In the genomic region with DNA sequence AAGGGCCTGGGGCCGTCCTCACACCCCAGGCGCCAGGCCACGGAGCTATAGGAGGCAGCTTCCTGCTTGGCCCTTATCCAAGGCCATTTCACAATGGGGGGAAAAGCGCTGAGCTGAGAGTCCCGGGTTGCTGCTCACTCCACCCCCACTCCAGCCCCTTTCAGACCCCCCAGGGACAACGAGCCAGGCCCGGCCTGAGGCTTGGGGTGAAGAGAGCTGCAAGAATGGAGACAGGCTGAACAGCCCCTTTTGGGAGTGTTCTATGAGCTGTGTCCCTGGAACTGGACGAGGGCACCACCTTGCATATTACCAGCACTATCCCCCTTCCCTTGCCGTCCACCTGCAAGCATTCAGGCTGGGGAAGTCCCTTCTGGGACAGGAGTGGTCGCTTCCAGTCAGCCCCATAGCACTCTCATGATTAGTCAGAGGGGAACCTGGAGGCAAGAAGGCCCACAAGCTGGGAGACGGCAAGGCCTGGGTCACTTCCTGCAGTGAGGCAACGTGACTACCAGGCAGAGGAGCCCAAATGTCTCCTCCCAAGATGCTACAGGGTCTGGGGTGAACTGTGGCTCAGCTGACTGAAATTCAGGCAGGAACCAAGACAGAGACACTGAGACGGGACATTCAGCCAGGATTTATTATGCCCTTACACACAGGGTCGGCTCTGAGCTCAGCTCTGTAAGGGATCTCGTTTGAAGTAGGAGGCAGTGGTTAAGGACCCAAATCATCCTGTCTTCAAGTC, we compare ENCODE assay signal across 8 cellular contexts. TPM values are rescaled to one million over a fixed set of nuclear protein-coding genes. Genes with fewer than 3 reads are reported as not detected.
A peak's percentile ranks its signal among the peaks of the same experiment; 100 is the strongest.
DNase-seq lines count a peak whose midpoint lies in the region; ATAC-seq and TF ChIP-seq lines count a peak whose summit lies in the region.

No MANE protein-coding gene starts in this region.

- WGBS in ovary, 3 donors, result 30 to 42% (median 36%) methylated on average over 15 of the region's 15 CpGs

- TF ChIP-seq EP300 in ovary (IDR thresholded peaks at IDR 0.05), result no peak

- 0 out of 2 replicates have a peak overlapping the region, but pooled peaks have one; percentile 3 for H3K9ac ChIP-seq in MM.1S (ENCODE audit: low read length)

- H3F3A ChIP-seq in MM.1S (ENCODE audit: insufficient read depth, low read length), result 0 out of 2 replicates have a peak, but pooled peaks cover 5% of the 10 kb centered on the region

- H3K9me2 ChIP-seq in MM.1S (replicated peaks; ENCODE audit: insufficient read depth, low read length), result no peaks in the 10 kb centered on the region

- peak overlapping the region; percentile 1; the same call in 1 of the 2 replicates for H2AFZ ChIP-seq in MM.1S (ENCODE audit: low read length)

- TF ChIP-seq CTCF in MM.1S (IDR thresholded peaks at IDR 0.05; ENCODE audit: low read length), result no peak
- no peak for TF ChIP-seq CTCF in ovary (IDR thresholded peaks at IDR 0.05)

- H3K27ac ChIP-seq in MM.1S (ENCODE audit: low read length) (peak overlapping the region; percentile 39; the same call in 1 of the 2 replicates), ovary (peak overlapping the region; percentile 5 to 31)

- no peak overlapping the region; the same call in 1 of the 2 replicates for H3K4me2 ChIP-seq in MM.1S (ENCODE audit: low read depth, low read length)

- ATAC-seq in GM21717 (IDR thresholded peaks at IDR 0.05; ENCODE audit: unreplicated experiment) (peak; percentile 65), esophagus mucosa (peak; percentile 57)

- POLR2A ChIA-PET in HEK293T (lab: Yijun Ruan, JAX), result interaction anchor here (0.9 to 2.5 kb wide), 7 partner anchors 8 to 207 kb away, joined by 3 to 9 read pairs (median 3); no protein-coding TSS in a partner anchor

- DNase-seq in EH (ENCODE audit: low read depth) (peak; percentile 77), MM.1S (peak; percentile 63), ovary (peak in 4 of 5 donors; percentile 32 to 57 (median 47)), HEK293T (ENCODE audit: extremely low spot score) (no peak), NCI-H2107 treated with DMSO at 0.1 percent for 48 hours (lab: John Stamatoyannopoulos, UW; ENCODE audit: unreplicated experiment) (no peak)
- DNase-seq in activated CD4-positive, alpha-beta T cell treated with anti-CD3 and anti-CD28 coated beads, Interleukin-2, amount 50 U/mL, for 4 hours, result peak; percentile 38 to 50

- peaks cover 43% of the 10 kb centered on the region for H3K4me1 ChIP-seq in MM.1S (ENCODE audit: low read length)
- peaks cover 19% of the 10 kb centered on the region for H3K4me1 ChIP-seq in ovary (ENCODE audit: insufficient read depth)

- H3K79me2 ChIP-seq in MM.1S (ENCODE audit: low read length), result no peaks in the 10 kb centered on the region

- intact Hi-C loops in ovary (cut with DNase I), result loop anchor here in 3 of 4 donors (5.0 to 10.0 kb wide), 6 partner anchors 60 to 377 kb away; a partner anchor contains a TSS

- no peaks in the 10 kb centered on the region for H4K20me1 ChIP-seq in MM.1S (ENCODE audit: insufficient read depth, low read length)

- no peaks in the 10 kb centered on the region for H3K36me3 ChIP-seq in MM.1S (replicated peaks; ENCODE audit: insufficient read depth, low read length)
- H3K36me3 ChIP-seq in ovary, result no peaks in the 10 kb centered on the region

- H3K9me3 ChIP-seq in MM.1S (replicated peaks; ENCODE audit: insufficient read depth, low read length) (no peaks in the 10 kb centered on the region), ovary (no peaks in the 10 kb centered on the region)

- no peak for TF ChIP-seq POLR2A in ovary (IDR thresholded peaks at IDR 0.05)

- H3K4me3 ChIP-seq in MM.1S (ENCODE audit: low read length) (no peak overlapping the region), ovary (no peak overlapping the region)

- CTCF ChIA-PET in HEK293T (lab: Yijun Ruan, JAX), result interaction anchor here (1.3 to 4.1 kb wide), 3 partner anchors 58 to 227 kb away, joined by 3 to 34 read pairs (median 7); no protein-coding TSS in a partner anchor

- H3K27me3 ChIP-seq in MM.1S (replicated peaks; ENCODE audit: insufficient read depth, low read length) (no peaks in the 10 kb centered on the region), ovary (no peaks in the 10 kb centered on the region)

TF ChIP-seq in HEK293T, 16 proteins besides CTCF, POLR2A, EP300 and RAD21:
- TF ChIP-seq ZNF384 (IDR thresholded peaks at IDR 0.05), result no peak
- no peak for TF ChIP-seq HDGF (IDR thresholded peaks at IDR 0.05; ENCODE audit: borderline replicate concordance)
- no peak for TF ChIP-seq BHLHE40 (IDR thresholded peaks at IDR 0.05; ENCODE audit: borderline replicate concordance)
- no peak for TF ChIP-seq TARDBP (IDR thresholded peaks at IDR 0.05)
- no peak for TF ChIP-seq FOXK2 (IDR thresholded peaks at IDR 0.05)
- no peak for TF ChIP-seq SUZ12 (IDR thresholded peaks at IDR 0.05)
- no peak for TF ChIP-seq L3MBTL2 (conservative IDR thresholded peaks at IDR 0.05)
- no peak for TF ChIP-seq NFRKB (IDR thresholded peaks at IDR 0.05)
- no peak for TF ChIP-seq LEF1 (IDR thresholded peaks at IDR 0.05; ENCODE audit: borderline replicate concordance)

RNA-seq across cellular contexts. Expression of a gene that starts 8.6 kb away (rescaled TPM):
- 99.7 TPM for total RNA-seq in esophagus mucosa
- 100 to 1,000 TPM; 155 to 226 (median 205) TPM for total RNA-seq in ovary
- polyA plus RNA-seq in ovary, result 100 to 1,000 TPM; 444 to 451 TPM

Comparison
In these comparisons a context has a peak if more than half of its experiments do, and no peak if none do; other contexts are left out.
1. DNase-seq: peak in EH (single experiment), MM.1S (single experiment), activated CD4-positive, alpha-beta T cell treated with anti-CD3 and anti-CD28 coated beads, Interleukin-2, amount 50 U/mL, for 4 hours (2 of 2) and ovary (4 of 5); none in HEK293T (single experiment) and NCI-H2107 treated with DMSO at 0.1 percent for 48 hours (single experiment).